Comparison of ENCODE assay signal across 19 cellular contexts in the genomic region with DNA sequence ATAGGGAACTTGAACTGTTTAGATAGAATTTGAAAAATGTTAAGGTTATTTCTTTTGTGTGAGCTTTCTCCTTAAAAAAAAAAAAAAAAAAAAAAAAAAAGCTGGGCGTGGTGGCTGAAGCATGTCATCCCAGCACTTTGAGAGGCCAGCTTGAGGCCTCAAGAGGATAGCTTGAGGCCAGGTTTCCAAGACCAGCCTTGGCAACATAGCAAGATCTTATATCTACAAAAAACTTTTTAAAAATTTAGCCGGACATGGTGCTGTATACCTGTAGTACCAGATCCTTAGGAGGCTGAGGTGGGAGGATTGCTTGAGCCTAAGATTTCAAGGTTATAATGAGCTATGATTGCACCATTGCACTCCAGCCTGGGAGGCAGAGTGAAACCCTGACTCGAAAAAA.
"Had no signal": no experiment of that assay in that cellular context is flagged by ENCODE, and none has a peak within 500 bp of the region (broad histone marks: within the 10 kb centered on the region; RNA-seq: fewer than 3 reads in every experiment).

No MANE protein-coding gene starts in this region.

- DNase-seq: IMR-90, Karpas-422, KG1, MM.1S, NCI-H1092 treated with DMSO at 0.1 percent for 48 hours, NCI-H1436, NCI-H187, NCI-H2029, NCI-H2081 treated with DMSO at 0.1 percent for 48 hours, NCI-H2227 treated with DMSO at 0.1 percent for 48 hours, NCI-H524, NCI-H526 treated with DMSO at 0.1 percent for 48 hours, NCI-H748 treated with DMSO at 0.1 percent for 48 hours, SHP77, SK-N-SH, SW 1271, T-cell had no signal

- ATAC-seq: HepG2, T-cell had no signal

- H3K9ac ChIP-seq: SK-N-SH had no signal

- H3K4me2 ChIP-seq: SK-N-SH had no signal

- H3K27ac ChIP-seq: RWPE1 had no signal

- H3K9me3 ChIP-seq: SK-N-SH had no signal
